In the genomic region with DNA sequence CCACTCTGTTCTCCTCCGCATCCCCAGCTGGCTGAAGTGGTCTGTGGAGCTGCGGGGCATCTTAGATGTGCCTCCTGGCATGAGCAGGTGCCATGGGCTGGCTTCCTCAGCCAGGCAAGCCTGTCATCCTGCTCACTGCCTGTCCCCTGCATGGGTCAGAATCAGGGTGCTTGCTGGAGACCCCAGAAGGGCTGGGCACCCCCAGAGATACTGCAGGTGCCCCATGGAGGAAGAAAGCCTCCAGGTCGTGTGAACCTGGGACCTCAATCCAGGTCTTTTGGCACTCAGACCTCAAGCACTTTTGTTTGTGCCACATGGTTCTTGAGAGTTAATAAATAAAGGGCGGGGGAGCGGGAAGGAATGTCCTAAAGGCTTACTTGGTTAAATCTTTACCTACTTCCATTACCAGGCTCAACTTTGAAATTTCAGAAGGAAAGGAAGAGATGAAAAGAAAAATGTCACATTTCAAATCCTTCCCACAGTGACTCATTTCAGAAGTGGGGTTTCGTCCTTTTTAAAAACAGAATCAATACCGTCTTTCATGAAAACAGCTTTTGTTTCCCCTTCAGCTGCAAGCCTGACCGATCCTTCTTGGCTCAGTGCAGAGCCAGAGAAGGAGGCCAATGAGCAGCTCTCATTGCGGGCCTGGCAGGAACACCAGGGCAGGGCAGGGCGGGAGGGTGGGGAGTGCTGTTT, we compare ENCODE assay signal across 8 cellular contexts.
DNase-seq lines count a peak whose midpoint lies in the region; ATAC-seq and TF ChIP-seq lines count a peak whose summit lies in the region.

No MANE protein-coding gene starts in this region.

- H3K4me1 Mint-ChIP-seq in activated T-cell treated with anti-CD3 and anti-CD28 coated beads, Interleukin-2, amount 50 U/mL, for 4 hours (ENCODE audit: low read depth): no peaks in the 10 kb centered on the region

- peak; percentile 91 for ATAC-seq in GM18867 (IDR thresholded peaks at IDR 0.05; ENCODE audit: unreplicated experiment)
- ATAC-seq in HG02852 (IDR thresholded peaks at IDR 0.05; ENCODE audit: unreplicated experiment): peak; percentile 92
- ATAC-seq in activated T-cell treated with anti-CD3 and anti-CD28 coated beads, Interleukin-2, amount 50 U/mL, for 4 hours: no peak

- TF ChIP-seq CTCF in astrocyte of the spinal cord (IDR thresholded peaks at IDR 0.05; ENCODE audit: low read depth, low read length) (no peak), colonic mucosa (IDR thresholded peaks at IDR 0.05) (no peak)

- no peak overlapping the region for H3K4me3 ChIP-seq in astrocyte of the spinal cord (ENCODE audit: low read depth, low read length)
- no peak overlapping the region for H3K4me3 ChIP-seq in colonic mucosa

- no peak overlapping the region for H3K27ac ChIP-seq in colonic mucosa

- peak; percentile 65 for DNase-seq in astrocyte of the spinal cord (ENCODE audit: low read depth, low spot score)
- peak in 51 of 56 donors; percentile 24 to 85 (median 65) for DNase-seq in nucleus accumbens (lab: John Stamatoyannopoulos, UW)
- no peak for DNase-seq in NCI-H2227 (lab: John Stamatoyannopoulos, UW; ENCODE audit: unreplicated experiment)
- no peak for DNase-seq in activated T-cell treated with anti-CD3 and anti-CD28 coated beads, Interleukin-2, amount 50 U/mL, for 4 hours
- no peak for DNase-seq in activated CD8-positive, alpha-beta memory T cell treated with anti-CD3 and anti-CD28 coated beads, Interleukin-2, amount 50 U/mL, for 48 hours
- DNase-seq in colonic mucosa: no peak

- peak overlapping the region in 1 of 2 donors; percentile 12 for H3K9ac ChIP-seq in colonic mucosa (ENCODE audit: low read depth in 2 of 2, low read length in 2 of 2)

- H3K4me1 ChIP-seq in colonic mucosa: no peaks in the 10 kb centered on the region

- intact Hi-C loops in colonic mucosa (cut with DNase I): no loop called here

- H3K27me3 ChIP-seq in colonic mucosa: no peaks in the 10 kb centered on the region

- H3K4me3 Mint-ChIP-seq in activated T-cell treated with anti-CD3 and anti-CD28 coated beads, Interleukin-2, amount 50 U/mL, for 4 hours: no peak overlapping the region

- peaks cover 7% of the 10 kb centered on the region for H3K27me3 Mint-ChIP-seq in activated T-cell treated with anti-CD3 and anti-CD28 coated beads, Interleukin-2, amount 50 U/mL, for 4 hours (ENCODE audit: low read depth)

- H3K9me3 ChIP-seq in colonic mucosa: no peaks in the 10 kb centered on the region

- no peaks in the 10 kb centered on the region for H3K36me3 ChIP-seq in colonic mucosa

- H3K9me3 Mint-ChIP-seq in activated T-cell treated with anti-CD3 and anti-CD28 coated beads, Interleukin-2, amount 50 U/mL, for 4 hours: peaks cover 4% of the 10 kb centered on the region

- in situ Hi-C loops in astrocyte of the spinal cord (cut with HindIII; ENCODE audit: low sequenced_read_pairs): no loop called here

- no peaks in the 10 kb centered on the region for H3K36me3 Mint-ChIP-seq in activated T-cell treated with anti-CD3 and anti-CD28 coated beads, Interleukin-2, amount 50 U/mL, for 4 hours (ENCODE audit: insufficient read depth)

Comparison
In these comparisons a context has a peak if more than half of its experiments do, and no peak if none do; other contexts are left out.
1. ATAC-seq: peak in GM18867 (single experiment) and HG02852 (single experiment); none in activated T-cell treated with anti-CD3 and anti-CD28 coated beads, Interleukin-2, amount 50 U/mL, for 4 hours (0 of 2).
2. DNase-seq: peak in astrocyte of the spinal cord (single experiment) and nucleus accumbens (51 of 56); none in NCI-H2227 (single experiment), activated T-cell treated with anti-CD3 and anti-CD28 coated beads, Interleukin-2, amount 50 U/mL, for 4 hours (single experiment), activated CD8-positive, alpha-beta memory T cell treated with anti-CD3 and anti-CD28 coated beads, Interleukin-2, amount 50 U/mL, for 48 hours (single experiment) and colonic mucosa (single experiment).